Comparison of ENCODE assay signal across 11 cellular contexts in genomic region chr4:3303840-3304715, GRCh38. TPM values are rescaled to one million over a fixed set of nuclear protein-coding genes. Genes with fewer than 3 reads are reported as not detected.
DNase-seq lines count a peak whose midpoint lies in the region; ATAC-seq, FAIRE-seq and TF ChIP-seq lines count a peak whose summit lies in the region.
"Had no signal": no experiment of that assay in that cellular context is flagged by ENCODE, and none has a peak within 500 bp of the region (broad histone marks: within the 10 kb centered on the region; RNA-seq: fewer than 3 reads in every experiment).

No MANE protein-coding gene starts in this region.

- H3K9me3 ChIP-seq in kidney (ENCODE audit: control insufficient read depth in 1 of 2, low read length in 2 of 2) (no peaks in the 10 kb centered on the region), skeletal muscle tissue (ENCODE audit: control insufficient read depth in 3 of 3, low read length in 3 of 3) (no peaks in the 10 kb centered on the region)
- H3K9me3 ChIP-seq: mucosa of descending colon had no signal

- intact Hi-C loops in kidney (cut with DNase I), result no loop called here
- intact Hi-C loops in activated T-helper 2 cell treated with anti-CD3 and anti-CD28 coated beads, Interferon-gamma antibody, Interleukin-2, Interleukin-4, amounts not matched to agents 10 μg/mL and 5 μg/mL and 100 μg/mL, durations not matched to agents 14 hours and 24 hours and 36 hours (cut with micrococcal nuclease), result no loop called here

- CTCF ChIA-PET in WTC11 (lab: Charles Lee), result interaction anchor here (1.1 to 8.1 kb wide), 3 partner anchors 14 to 63 kb away, joined by 4 to 85 read pairs (median 6); no protein-coding TSS in a partner anchor

- no peak for FAIRE-seq in kidney (lab: Jason Lieb, UNC)
- FAIRE-seq: A204.1, GM18507 had no signal

- no peak overlapping the region for H3K4me3 Mint-ChIP-seq in WTC11
- no peak overlapping the region for H3K4me3 Mint-ChIP-seq in activated T-helper 2 cell treated with anti-CD3 and anti-CD28 coated beads, Interferon-gamma antibody, Interleukin-2, Interleukin-4, amounts not matched to agents 10 μg/mL and 5 μg/mL and 100 μg/mL, durations not matched to agents 14 hours and 24 hours and 36 hours (ENCODE audit: low read depth)

- no peaks in the 10 kb centered on the region for H3K9me3 Mint-ChIP-seq in WTC11
- no peaks in the 10 kb centered on the region for H3K9me3 Mint-ChIP-seq in activated T-helper 2 cell treated with anti-CD3 and anti-CD28 coated beads, Interferon-gamma antibody, Interleukin-2, Interleukin-4, amounts not matched to agents 10 μg/mL and 5 μg/mL and 100 μg/mL, durations not matched to agents 14 hours and 24 hours and 36 hours

- H3K4me1 ChIP-seq in kidney (ENCODE audit: control insufficient read depth in 1 of 2, insufficient read depth in 1 of 2, low read depth in 1 of 2, low read length in 2 of 2) (peaks cover 12 to 19% of the 10 kb centered on the region in 2 donors), skeletal muscle tissue (ENCODE audit: control insufficient read depth in 3 of 3, insufficient read depth in 3 of 3, low read length in 3 of 3) (peaks cover 28 to 51% (median 48%) of the 10 kb centered on the region in 3 donors)

- peak overlapping the region; percentile 62 for H3K27ac Mint-ChIP-seq in WTC11
- H3K27ac Mint-ChIP-seq in activated T-helper 2 cell treated with anti-CD3 and anti-CD28 coated beads, Interferon-gamma antibody, Interleukin-2, Interleukin-4, amounts not matched to agents 10 μg/mL and 5 μg/mL and 100 μg/mL, durations not matched to agents 14 hours and 24 hours and 36 hours, result no peak overlapping the region

- H3K36me3 ChIP-seq in kidney (ENCODE audit: control insufficient read depth in 1 of 2, insufficient read depth in 2 of 2, low read length in 2 of 2) (no peaks in the 10 kb centered on the region), skeletal muscle tissue (ENCODE audit: control insufficient read depth in 3 of 3, insufficient read depth in 3 of 3, low read length in 3 of 3) (no peaks in the 10 kb centered on the region)

- peaks cover 53% of the 10 kb centered on the region for H3K4me1 Mint-ChIP-seq in WTC11
- H3K4me1 Mint-ChIP-seq in activated T-helper 2 cell treated with anti-CD3 and anti-CD28 coated beads, Interferon-gamma antibody, Interleukin-2, Interleukin-4, amounts not matched to agents 10 μg/mL and 5 μg/mL and 100 μg/mL, durations not matched to agents 14 hours and 24 hours and 36 hours (ENCODE audit: low read depth), result peaks cover 36% of the 10 kb centered on the region

- no peaks in the 10 kb centered on the region for H3K36me3 Mint-ChIP-seq in WTC11
- H3K36me3 Mint-ChIP-seq in activated T-helper 2 cell treated with anti-CD3 and anti-CD28 coated beads, Interferon-gamma antibody, Interleukin-2, Interleukin-4, amounts not matched to agents 10 μg/mL and 5 μg/mL and 100 μg/mL, durations not matched to agents 14 hours and 24 hours and 36 hours (ENCODE audit: low read depth), result no peaks in the 10 kb centered on the region

- POLR2A ChIA-PET in WTC11 (lab: Charles Lee), result no interaction called here

- ATAC-seq in WTC11 (peak; percentile 11; the same call in 1 of the 2 replicates), GM21515 (IDR thresholded peaks at IDR 0.05; ENCODE audit: unreplicated experiment) (no peak)

- peak overlapping the region; percentile 28 to 37 for H3K4me3 ChIP-seq in kidney (ENCODE audit: low read length in 2 of 2)
- H3K4me3 ChIP-seq in skeletal muscle tissue (ENCODE audit: low read length in 3 of 3), result peak overlapping the region in 2 of 3 donors; percentile 2 to 45
- H3K4me3 ChIP-seq: mucosa of descending colon had no signal

- H3K9ac ChIP-seq in kidney (ENCODE audit: low read length in 2 of 2), result peak overlapping the region in 1 of 2 donors; percentile 17
- peak overlapping the region in 2 of 3 donors; percentile 3 to 40 for H3K9ac ChIP-seq in skeletal muscle tissue (ENCODE audit: low read depth in 1 of 3, low read length in 3 of 3)

- H3K27me3 ChIP-seq in skeletal muscle tissue (ENCODE audit: control insufficient read depth in 3 of 3, insufficient read depth in 3 of 3, low read length in 3 of 3), result no peaks in the 10 kb centered on the region

- no peaks in the 10 kb centered on the region for H3K27me3 Mint-ChIP-seq in WTC11 (ENCODE audit: low read depth)
- H3K27me3 Mint-ChIP-seq in activated T-helper 2 cell treated with anti-CD3 and anti-CD28 coated beads, Interferon-gamma antibody, Interleukin-2, Interleukin-4, amounts not matched to agents 10 μg/mL and 5 μg/mL and 100 μg/mL, durations not matched to agents 14 hours and 24 hours and 36 hours (ENCODE audit: low read depth), result peaks cover 13% of the 10 kb centered on the region

- peak; percentile 39 for DNase-seq in NCI-H2029 treated with DMSO at 0.1 percent for 48 hours (lab: John Stamatoyannopoulos, UW)
- DNase-seq in NCI-H2029 (lab: John Stamatoyannopoulos, UW), result no peak
- DNase-seq in WTC11 (ENCODE audit: low spot score), result no peak
- peak; percentile 52 for DNase-seq in kidney
- DNase-seq in AG08396 (ENCODE audit: low spot score), result no peak
- no peak for DNase-seq in activated T-helper 2 cell treated with anti-CD3 and anti-CD28 coated beads, Interferon-gamma antibody, Interleukin-2, Interleukin-4, amounts not matched to agents 10 μg/mL and 5 μg/mL and 100 μg/mL, durations not matched to agents 14 hours and 24 hours and 36 hours (ENCODE audit: low spot score)

- TF ChIP-seq CTCF in WTC11 (IDR thresholded peaks at IDR 0.05) (no peak), kidney (IDR thresholded peaks at IDR 0.05; ENCODE audit: borderline replicate concordance, extremely low read depth, insufficient read depth) (no peak)

- H3K27ac ChIP-seq in kidney (ENCODE audit: low read depth in 2 of 2, low read length in 2 of 2) (no peak overlapping the region), skeletal muscle tissue (ENCODE audit: low read depth, low read length) (no peak overlapping the region)

TF ChIP-seq in WTC11, 78 proteins besides CTCF, POLR2A, EP300 and RAD21 (continues in another document):
- TF ChIP-seq ZNF317 (CRISPR knock-in tag; IDR thresholded peaks at IDR 0.05; ENCODE audit: borderline replicate concordance, low read depth) (no peak), MXD4 (CRISPR knock-in tag; IDR thresholded peaks at IDR 0.05; ENCODE audit: borderline replicate concordance) (no peak), ZNF263 (CRISPR knock-in tag; IDR thresholded peaks at IDR 0.05; ENCODE audit: low read depth) (no peak), CBFB (CRISPR knock-in tag; IDR thresholded peaks at IDR 0.05; ENCODE audit: low read depth) (no peak), TEAD1 (CRISPR knock-in tag; IDR thresholded peaks at IDR 0.05) (no peak), NFYB (CRISPR knock-in tag; conservative IDR thresholded peaks at IDR 0.05; ENCODE audit: low read depth) (no peak), TP53 (CRISPR knock-in tag; IDR thresholded peaks at IDR 0.05) (no peak), ZNF532 (CRISPR knock-in tag; IDR thresholded peaks at IDR 0.05; ENCODE audit: borderline replicate concordance) (no peak), JUN (CRISPR knock-in tag; IDR thresholded peaks at IDR 0.05) (no peak), ELF4 (CRISPR knock-in tag; IDR thresholded peaks at IDR 0.05; ENCODE audit: low read depth) (no peak), ZNF121 (CRISPR knock-in tag; IDR thresholded peaks at IDR 0.05) (no peak), ZNF423 (CRISPR knock-in tag; IDR thresholded peaks at IDR 0.05) (no peak)

RNA-seq across cellular contexts. Expression of gene RGS12, which starts 11.3 kb away (rescaled TPM):
- total RNA-seq in WTC11 (2021), result 21.0 to 24.7 TPM (median 24.2 TPM) in 3 replicates
- total RNA-seq in kidney, result 35.5 TPM
- polyA plus RNA-seq in kidney (ENCODE audit: insufficient read depth, low read depth, low replicate concordance), result 18.0 TPM
- total RNA-seq in skeletal muscle tissue, result 28.2 TPM
- total RNA-seq in activated T-helper 2 cell treated with anti-CD3 and anti-CD28 coated beads, Interferon-gamma antibody, Interleukin-2, Interleukin-4, amounts not matched to agents 10 μg/mL and 5 μg/mL and 100 μg/mL, durations not matched to agents 14 hours and 24 hours and 36 hours, result 7.0 and 8.3 TPM in 2 replicates

RNA-seq across cellular contexts. Expression of gene MSANTD1, which starts 55.1 kb away (rescaled TPM):
- total RNA-seq in WTC11 (2021) (0.98 to 1.1 TPM (median 0.99 TPM) in 3 replicates), kidney (0.91 TPM), skeletal muscle tissue (1.0 TPM)
- polyA plus RNA-seq in kidney (ENCODE audit: insufficient read depth, low read depth, low replicate concordance), result not detected
- 0.64 and 0.68 TPM in 2 replicates for total RNA-seq in activated T-helper 2 cell treated with anti-CD3 and anti-CD28 coated beads, Interferon-gamma antibody, Interleukin-2, Interleukin-4, amounts not matched to agents 10 μg/mL and 5 μg/mL and 100 μg/mL, durations not matched to agents 14 hours and 24 hours and 36 hours

Comparison
In these comparisons a context has a peak if more than half of its experiments do, and no peak if none do; other contexts are left out.
1. DNase-seq: peak in NCI-H2029 treated with DMSO at 0.1 percent for 48 hours (single experiment) and kidney (single experiment); none in NCI-H2029 (single experiment), WTC11 (single experiment), AG08396 (single experiment) and activated T-helper 2 cell treated with anti-CD3 and anti-CD28 coated beads, Interferon-gamma antibody, Interleukin-2, Interleukin-4, amounts not matched to agents 10 μg/mL and 5 μg/mL and 100 μg/mL, durations not matched to agents 14 hours and 24 hours and 36 hours (single experiment).